ENCODE assay signal across 1 cellular context in genomic region chr6:10404107-10404798, GRCh38.
TF ChIP-seq lines count a peak whose summit lies in the region.

No MANE protein-coding gene starts in this region.

TF ChIP-seq in K562, 482 proteins besides CTCF, POLR2A, EP300 and RAD21 (continued from another document):
- TF ChIP-seq DEAF1 (CRISPR knock-in tag; IDR thresholded peaks at IDR 0.05) = peak; percentile 82
